Comparison of ENCODE assay signal across 8 cellular contexts in genomic region chr19:40147693-40148347, GRCh38. TPM values are rescaled to one million over a fixed set of nuclear protein-coding genes. Genes with fewer than 3 reads are reported as not detected.
A peak's percentile ranks its signal among the peaks of the same experiment; 100 is the strongest.
DNase-seq lines count a peak whose midpoint lies in the region; ATAC-seq, FAIRE-seq and TF ChIP-seq lines count a peak whose summit lies in the region.

No MANE protein-coding gene starts in this region.

- H3K4me2 ChIP-seq in MM.1S (ENCODE audit: low read depth, low read length) (peak overlapping the region; percentile 63), K562 (ENCODE audit: insufficient read depth, low read length) (peak overlapping the region; percentile 10; the same call in 1 of the 2 replicates)

- peak; percentile 56 for ATAC-seq in K562

- H3K9ac ChIP-seq in MM.1S (ENCODE audit: low read length) (peak overlapping the region; percentile 1; the same call in 1 of the 2 replicates), K562 (ENCODE audit: insufficient read depth in 1 of 2, low read depth in 2 of 2, low read length in 2 of 2) (peak overlapping the region in 1 of 2 experiments; percentile 84; a peak in 2 of 4 replicates)

- no TSS peak for BruUV-seq in K562 (replicated peaks; lab: Mats Ljungman, UMichigan)
- no TSS peak for BruUV-seq in Caco-2 (replicated peaks; lab: Mats Ljungman, UMichigan)

- H3K79me2 ChIP-seq in MM.1S (ENCODE audit: low read length) (peaks cover 6% of the 10 kb centered on the region), K562 (ENCODE audit: control insufficient read depth, insufficient read depth, low read length) (no peaks in the 10 kb centered on the region)

- H3K27me3 ChIP-seq in MM.1S (replicated peaks; ENCODE audit: insufficient read depth, low read length) = no peaks in the 10 kb centered on the region
- peaks cover 7 to 15% of the 10 kb centered on the region in 2 experiments; a peak in 4 of 5 replicates for H3K27me3 ChIP-seq in K562 (ENCODE audit: control insufficient read depth in 2 of 2, insufficient read depth in 2 of 2, low read length in 2 of 2)
- no peaks in the 10 kb centered on the region for H3K27me3 ChIP-seq in Caco-2 (replicated peaks; ENCODE audit: control insufficient read depth, insufficient read depth, low read length)

- in situ Hi-C loops in K562 (cut with MboI) = loop anchor here (5.0 kb wide), 1 partner anchor 74 kb away; no protein-coding TSS in a partner anchor

- FAIRE-seq in K562 (lab: Jason Lieb, UNC) = no peak

- TF ChIP-seq CTCF in MM.1S (IDR thresholded peaks at IDR 0.05; ENCODE audit: low read length) (no peak), K562 (IDR thresholded peaks at IDR 0.05 in 2 of 3, conservative IDR thresholded peaks at IDR 0.05 in 1 of 3; ENCODE audit: insufficient read depth in 2 of 3, low read depth in 1 of 3, low read length in 3 of 3) (no peak), Caco-2 (IDR thresholded peaks at IDR 0.05; ENCODE audit: insufficient read depth in 1 of 2, low read depth in 1 of 2, low read length in 1 of 2, severe bottlenecking in 1 of 2, unreplicated experiment in 1 of 2) (no peak)

- H3K36me3 ChIP-seq in MM.1S (replicated peaks; ENCODE audit: insufficient read depth, low read length) (no peaks in the 10 kb centered on the region), K562 (ENCODE audit: control insufficient read depth, insufficient read depth, low read length) (no peaks in the 10 kb centered on the region), Caco-2 (ENCODE audit: control insufficient read depth, insufficient read depth, low read length) (no peaks in the 10 kb centered on the region)

- TF ChIP-seq RAD21 in K562 (CRISPR knock-in tag; conservative IDR thresholded peaks at IDR 0.05 in 1 of 2, IDR thresholded peaks at IDR 0.05 in 1 of 2) = no peak

- no peak overlapping the region for H3K4me3 Mint-ChIP-seq in Caco-2 (ENCODE audit: unreplicated experiment)

- TF ChIP-seq POLR2A in K562 (conservative IDR thresholded peaks at IDR 0.05) = no peak

- no peaks in the 10 kb centered on the region for H3K27me3 Mint-ChIP-seq in Caco-2 (ENCODE audit: insufficient read depth, unreplicated experiment)

- intact Hi-C loops in K562 (cut with micrococcal nuclease) = loop anchor here (10.0 kb wide), 1 partner anchor 217 kb away; no protein-coding TSS in a partner anchor
- intact Hi-C loops in Caco-2 (cut with micrococcal nuclease; ENCODE audit: unreplicated experiment) = no loop called here

- peak overlapping the region; percentile 20 for H3K4me3 ChIP-seq in MM.1S (ENCODE audit: low read length)
- no peak overlapping the region for H3K4me3 ChIP-seq in K562
- no peak overlapping the region for H3K4me3 ChIP-seq in Caco-2 (ENCODE audit: low read depth, low read length)

- no peaks in the 10 kb centered on the region for H3K36me3 Mint-ChIP-seq in Caco-2 (ENCODE audit: insufficient read depth, unreplicated experiment)

- no peaks in the 10 kb centered on the region for H3K9me1 ChIP-seq in K562 (ENCODE audit: control insufficient read depth, insufficient read depth, low read length)

- H4K20me1 ChIP-seq in MM.1S (ENCODE audit: insufficient read depth, low read length) = no peaks in the 10 kb centered on the region
- no peaks in the 10 kb centered on the region for H4K20me1 ChIP-seq in K562 (replicated peaks; ENCODE audit: control insufficient read depth, insufficient read depth, low read length)

- peaks cover 36% of the 10 kb centered on the region for H3K4me1 ChIP-seq in MM.1S (ENCODE audit: low read length)
- H3K4me1 ChIP-seq in K562 (replicated peaks in 1 of 2; ENCODE audit: control insufficient read depth in 2 of 2, insufficient read depth in 2 of 2, low read length in 2 of 2) = peaks cover 0 to 6% of the 10 kb centered on the region in 2 experiments; a peak in 2 of 5 replicates
- no peaks in the 10 kb centered on the region for H3K4me1 ChIP-seq in Caco-2

- H3K9me3 Mint-ChIP-seq in Caco-2 (ENCODE audit: unreplicated experiment) = no peaks in the 10 kb centered on the region

- H3F3A ChIP-seq in MM.1S (ENCODE audit: insufficient read depth, low read length) = peaks cover 37% of the 10 kb centered on the region

- POLR2A ChIA-PET in K562 (lab: Yijun Ruan, JAX) = interaction anchor here (0.9 to 1.0 kb wide), 2 partner anchors 18 to 72 kb away, joined by 3 to 4 read pairs; no protein-coding TSS in a partner anchor
- POLR2A ChIA-PET in Caco-2 (lab: Charles Lee) = no interaction called here

- no peaks in the 10 kb centered on the region for H3K9me2 ChIP-seq in MM.1S (replicated peaks; ENCODE audit: insufficient read depth, low read length)

- CTCF ChIA-PET in K562 (lab: Yijun Ruan, JAX; ENCODE audit: low intra/inter-chr PET ratio) (no interaction called here), Caco-2 (lab: Charles Lee) (no interaction called here)

- 16% methylated on average over 19 of the region's 21 CpGs for WGBS in K562 (ENCODE audit: insufficient coverage, low coverage, missing lambda C conversion rate)

- H3K27ac Mint-ChIP-seq in Caco-2 (ENCODE audit: unreplicated experiment) = no peak overlapping the region

- H2AFZ ChIP-seq in MM.1S (ENCODE audit: low read length) (peak overlapping the region; percentile 2; the same call in 1 of the 2 replicates), K562 (ENCODE audit: low read depth, low read length) (peak overlapping the region; percentile 30; the same call in 1 of the 2 replicates)

- TF ChIP-seq EP300 in K562 (IDR thresholded peaks at IDR 0.05; ENCODE audit: low read length) = no peak

- DNase-seq in EH (ENCODE audit: low read depth) (peak; percentile 78), MM.1S (peak; percentile 67), K562 (ENCODE audit: extremely low read depth in 1 of 4, low spot score in 3 of 4) (peak in 1 of 4 experiments; percentile 25), myocyte (ENCODE audit: low read depth) (peak; percentile 51), mucosa of gallbladder (ENCODE audit: low spot score) (no peak), COR-L47 (lab: John Stamatoyannopoulos, UW) (no peak), Caco-2 (no peak), HUDEP-2 (lab: John Stamatoyannopoulos, UW; ENCODE audit: unreplicated experiment in 76 of 76) (no peak)

- H3K27ac ChIP-seq in MM.1S (ENCODE audit: low read length) (peak overlapping the region; percentile 98; the same call in 1 of the 2 replicates), K562 (ENCODE audit: extremely low read depth, low read depth, low read length) (no peak overlapping the region)

- H3K4me1 Mint-ChIP-seq in Caco-2 (ENCODE audit: low read depth, unreplicated experiment) = no peaks in the 10 kb centered on the region

- H3K9me3 ChIP-seq in MM.1S (replicated peaks; ENCODE audit: insufficient read depth, low read length) = no peaks in the 10 kb centered on the region
- no peaks in the 10 kb centered on the region for H3K9me3 ChIP-seq in K562 (replicated peaks; ENCODE audit: control insufficient read depth, insufficient read depth, low read depth, low read length)
- H3K9me3 ChIP-seq in Caco-2 = no peaks in the 10 kb centered on the region

TF ChIP-seq in K562, 482 proteins besides CTCF, POLR2A, EP300 and RAD21 (continues in another document):
- TF ChIP-seq NFXL1 (CRISPR knock-in tag; IDR thresholded peaks at IDR 0.05) (no peak), JUND (IDR thresholded peaks at IDR 0.05; ENCODE audit: borderline replicate concordance, low read depth, low read length) (no peak; the same call in 1 of the 2 replicates), JUND (tag; IDR thresholded peaks at IDR 0.05; ENCODE audit: borderline replicate concordance, low read depth, low read length) (peak; percentile 52; the same call in 1 of the 3 replicates), MCM5 (IDR thresholded peaks at IDR 0.05; ENCODE audit: low read depth) (no peak)

RNA-seq across cellular contexts. Expression of gene MAP3K10, which starts 43.4 kb away (rescaled TPM):
- 10.1 and 28.7 TPM in 2 replicates for total RNA-seq in K562 (2011; cell fraction: chromatin; rRNA removed; ENCODE audit: low replicate concordance)
- 16.7 and 18.8 TPM in 2 replicates for total RNA-seq in K562 (2011; cell fraction: nucleolus; rRNA removed)
- total RNA-seq in K562 (2011; cell fraction: nucleoplasm; rRNA removed) = 14.9 and 18.2 TPM in 2 replicates
- total RNA-seq in K562 (2014; rRNA removed) (6.4 TPM in 2 replicates), K562 (2014; rRNA removed; fragmentation: Illumina TruSeq; extraction: Trizol) (0.86 and 1.6 TPM in 2 replicates), K562 (2015; rRNA removed; fragmentation: Illumina TruSeq; extraction: Trizol) (3.6 and 3.9 TPM in 2 replicates), K562 (2021) (8.0 TPM in 2 replicates), myocyte (11.1 and 12.8 TPM in 2 replicates), mucosa of gallbladder (25.8 TPM), Caco-2 (2022) (10.7 and 11.8 TPM in 2 replicates)
- polyA plus RNA-seq in K562 (2011; rRNA removed) (1.9 and 3.3 TPM in 2 replicates), K562 (2014; fragmentation: Illumina TruSeq; extraction: Trizol) (1.4 and 3.9 TPM in 2 replicates), K562 (2014; fragmentation: Nextera tagmentation; extraction: Ambion mirVana) (under 1 TPM in 1 of 2 experiments, not detected in 1; 0.01 TPM), K562 (2014; rRNA removed) (6.0 and 7.3 TPM in 2 replicates)
- 2.3 and 5.5 TPM in 2 replicates for polyA plus RNA-seq in K562 (2011; cell fraction: cytosol; rRNA removed)
- polyA plus RNA-seq in K562 (2011; cell fraction: nucleus; rRNA removed) = 23.5 and 27.3 TPM in 2 replicates
- 5.9 and 7.2 TPM in 2 replicates for polyA plus RNA-seq in K562 (2012)
- 1.2 and 2.3 TPM in 2 replicates for polyA minus RNA-seq in K562 (2011; rRNA and poly(A)+ RNA removed)
- polyA minus RNA-seq in K562 (2011; cell fraction: cytosol; rRNA and poly(A)+ RNA removed) = 6.0 and 8.8 TPM in 2 replicates
- polyA minus RNA-seq in K562 (2011; cell fraction: nucleus; rRNA and poly(A)+ RNA removed) = 6.1 and 7.6 TPM in 2 replicates
- 13.9 TPM for polyA plus RNA-seq in myocyte (2012)

RNA-seq across cellular contexts. Expression of gene ZNF780A, which starts 57.1 kb away (rescaled TPM):
- total RNA-seq in K562 (2011; cell fraction: chromatin; rRNA removed; ENCODE audit: low replicate concordance) = 18.9 and 45.7 TPM in 2 replicates
- 11.5 and 14.3 TPM in 2 replicates for total RNA-seq in K562 (2011; cell fraction: nucleolus; rRNA removed)
- total RNA-seq in K562 (2011; cell fraction: nucleoplasm; rRNA removed) = 19.2 and 30.9 TPM in 2 replicates
- total RNA-seq in K562 (2014; rRNA removed) = 11.7 and 23.1 TPM in 2 replicates
- 32.5 and 49.4 TPM in 2 replicates for total RNA-seq in K562 (2014; rRNA removed; fragmentation: Illumina TruSeq; extraction: Trizol)
- total RNA-seq in K562 (2015; rRNA removed; fragmentation: Illumina TruSeq; extraction: Trizol) = 18.1 and 19.8 TPM in 2 replicates
- 19.8 and 21.3 TPM in 2 replicates for total RNA-seq in K562 (2021)
- 16.5 and 25.5 TPM in 2 replicates for polyA plus RNA-seq in K562 (2011; rRNA removed)
- polyA plus RNA-seq in K562 (2011; cell fraction: cytosol; rRNA removed) = 6.5 and 14.3 TPM in 2 replicates
- polyA plus RNA-seq in K562 (2011; cell fraction: nucleus; rRNA removed) = 17.1 and 18.2 TPM in 2 replicates
- polyA plus RNA-seq in K562 (2012) = 18.1 and 21.3 TPM in 2 replicates
- polyA plus RNA-seq in K562 (2014; fragmentation: Illumina TruSeq; extraction: Trizol) = 25.8 and 30.5 TPM in 2 replicates
- 10 to 100 TPM; 35.5 to 36.1 TPM for polyA plus RNA-seq in K562 (2014; fragmentation: Nextera tagmentation; extraction: Ambion mirVana)
- 26.0 and 32.6 TPM in 2 replicates for polyA plus RNA-seq in K562 (2014; rRNA removed)
- polyA minus RNA-seq in K562 (2011; rRNA and poly(A)+ RNA removed) = 30.7 and 37.2 TPM in 2 replicates
- 2.7 and 8.1 TPM in 2 replicates for polyA minus RNA-seq in K562 (2011; cell fraction: cytosol; rRNA and poly(A)+ RNA removed)
- polyA minus RNA-seq in K562 (2011; cell fraction: nucleus; rRNA and poly(A)+ RNA removed) = 16.2 and 33.4 TPM in 2 replicates
- 11.6 and 17.3 TPM in 2 replicates for total RNA-seq in myocyte
- 5.7 TPM for polyA plus RNA-seq in myocyte (2012)
- total RNA-seq in mucosa of gallbladder = 24.1 TPM
- 21.7 and 22.9 TPM in 2 replicates for total RNA-seq in Caco-2 (2022)

Comparison
In these comparisons a context has a peak if more than half of its experiments do, and no peak if none do; other contexts are left out.
1. DNase-seq: peak in EH (single experiment), MM.1S (single experiment) and myocyte (single experiment); none in mucosa of gallbladder (single experiment), COR-L47 (single experiment), Caco-2 (0 of 2) and HUDEP-2 (0 of 76).